ENCODE assay signal across 1 cellular context in the genomic region with DNA sequence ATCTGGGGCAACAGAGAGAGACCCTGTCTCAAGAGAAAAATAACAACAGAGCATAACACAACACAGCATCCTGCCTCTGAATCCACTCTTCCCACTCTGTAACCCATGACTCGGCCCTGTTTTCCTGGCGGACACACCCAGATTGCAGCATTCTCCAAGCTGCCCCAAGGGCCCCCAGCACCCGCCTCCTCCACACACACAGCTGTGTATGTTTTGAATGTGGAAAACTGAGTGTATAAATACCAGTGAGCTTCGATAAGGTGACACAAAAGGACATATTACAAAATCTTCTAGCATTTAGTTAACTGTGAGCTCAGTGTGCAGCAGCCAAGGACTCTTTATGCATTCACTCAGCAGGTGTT.
TF ChIP-seq lines count a peak whose summit lies in the region.

No MANE protein-coding gene starts in this region.

TF ChIP-seq in HepG2, 621 proteins besides CTCF, POLR2A, EP300 and RAD21 (continued from another document and continues in another):
- TF ChIP-seq, protein P1, sequence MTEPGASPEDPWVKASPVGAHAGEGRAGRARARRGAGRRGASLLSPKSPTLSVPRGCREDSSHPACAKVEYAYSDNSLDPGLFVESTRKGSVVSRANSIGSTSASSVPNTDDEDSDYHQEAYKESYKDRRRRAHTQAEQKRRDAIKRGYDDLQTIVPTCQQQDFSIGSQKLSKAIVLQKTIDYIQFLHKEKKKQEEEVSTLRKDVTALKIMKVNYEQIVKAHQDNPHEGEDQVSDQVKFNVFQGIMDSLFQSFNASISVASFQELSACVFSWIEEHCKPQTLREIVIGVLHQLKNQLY (CRISPR knock-in tag; IDR thresholded peaks at IDR 0.05) = no peak
- peak; percentile 48 for TF ChIP-seq PHF5A (CRISPR knock-in tag; IDR thresholded peaks at IDR 0.05; ENCODE audit: low read depth, unreplicated experiment)
- TF ChIP-seq SPEN (CRISPR knock-in tag; IDR thresholded peaks at IDR 0.05; ENCODE audit: low read depth) = no peak
- no peak for TF ChIP-seq NPAS2 (CRISPR knock-in tag; IDR thresholded peaks at IDR 0.05; ENCODE audit: borderline replicate concordance)
- TF ChIP-seq, protein P2, sequence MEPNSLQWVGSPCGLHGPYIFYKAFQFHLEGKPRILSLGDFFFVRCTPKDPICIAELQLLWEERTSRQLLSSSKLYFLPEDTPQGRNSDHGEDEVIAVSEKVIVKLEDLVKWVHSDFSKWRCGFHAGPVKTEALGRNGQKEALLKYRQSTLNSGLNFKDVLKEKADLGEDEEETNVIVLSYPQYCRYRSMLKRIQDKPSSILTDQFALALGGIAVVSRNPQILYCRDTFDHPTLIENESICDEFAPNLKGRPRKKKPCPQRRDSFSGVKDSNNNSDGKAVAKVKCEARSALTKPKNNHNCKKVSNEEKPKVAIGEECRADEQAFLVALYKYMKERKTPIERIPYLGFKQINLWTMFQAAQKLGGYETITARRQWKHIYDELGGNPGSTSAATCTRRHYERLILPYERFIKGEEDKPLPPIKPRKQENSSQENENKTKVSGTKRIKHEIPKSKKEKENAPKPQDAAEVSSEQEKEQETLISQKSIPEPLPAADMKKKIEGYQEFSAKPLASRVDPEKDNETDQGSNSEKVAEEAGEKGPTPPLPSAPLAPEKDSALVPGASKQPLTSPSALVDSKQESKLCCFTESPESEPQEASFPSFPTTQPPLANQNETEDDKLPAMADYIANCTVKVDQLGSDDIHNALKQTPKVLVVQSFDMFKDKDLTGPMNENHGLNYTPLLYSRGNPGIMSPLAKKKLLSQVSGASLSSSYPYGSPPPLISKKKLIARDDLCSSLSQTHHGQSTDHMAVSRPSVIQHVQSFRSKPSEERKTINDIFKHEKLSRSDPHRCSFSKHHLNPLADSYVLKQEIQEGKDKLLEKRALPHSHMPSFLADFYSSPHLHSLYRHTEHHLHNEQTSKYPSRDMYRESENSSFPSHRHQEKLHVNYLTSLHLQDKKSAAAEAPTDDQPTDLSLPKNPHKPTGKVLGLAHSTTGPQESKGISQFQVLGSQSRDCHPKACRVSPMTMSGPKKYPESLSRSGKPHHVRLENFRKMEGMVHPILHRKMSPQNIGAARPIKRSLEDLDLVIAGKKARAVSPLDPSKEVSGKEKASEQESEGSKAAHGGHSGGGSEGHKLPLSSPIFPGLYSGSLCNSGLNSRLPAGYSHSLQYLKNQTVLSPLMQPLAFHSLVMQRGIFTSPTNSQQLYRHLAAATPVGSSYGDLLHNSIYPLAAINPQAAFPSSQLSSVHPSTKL (CRISPR knock-in tag; IDR thresholded peaks at IDR 0.05) = peak; percentile 36; the same call in 1 of the 2 replicates
- no peak for TF ChIP-seq CHD2 (IDR thresholded peaks at IDR 0.05; ENCODE audit: low read depth, low read length)
- TF ChIP-seq, protein P3, sequence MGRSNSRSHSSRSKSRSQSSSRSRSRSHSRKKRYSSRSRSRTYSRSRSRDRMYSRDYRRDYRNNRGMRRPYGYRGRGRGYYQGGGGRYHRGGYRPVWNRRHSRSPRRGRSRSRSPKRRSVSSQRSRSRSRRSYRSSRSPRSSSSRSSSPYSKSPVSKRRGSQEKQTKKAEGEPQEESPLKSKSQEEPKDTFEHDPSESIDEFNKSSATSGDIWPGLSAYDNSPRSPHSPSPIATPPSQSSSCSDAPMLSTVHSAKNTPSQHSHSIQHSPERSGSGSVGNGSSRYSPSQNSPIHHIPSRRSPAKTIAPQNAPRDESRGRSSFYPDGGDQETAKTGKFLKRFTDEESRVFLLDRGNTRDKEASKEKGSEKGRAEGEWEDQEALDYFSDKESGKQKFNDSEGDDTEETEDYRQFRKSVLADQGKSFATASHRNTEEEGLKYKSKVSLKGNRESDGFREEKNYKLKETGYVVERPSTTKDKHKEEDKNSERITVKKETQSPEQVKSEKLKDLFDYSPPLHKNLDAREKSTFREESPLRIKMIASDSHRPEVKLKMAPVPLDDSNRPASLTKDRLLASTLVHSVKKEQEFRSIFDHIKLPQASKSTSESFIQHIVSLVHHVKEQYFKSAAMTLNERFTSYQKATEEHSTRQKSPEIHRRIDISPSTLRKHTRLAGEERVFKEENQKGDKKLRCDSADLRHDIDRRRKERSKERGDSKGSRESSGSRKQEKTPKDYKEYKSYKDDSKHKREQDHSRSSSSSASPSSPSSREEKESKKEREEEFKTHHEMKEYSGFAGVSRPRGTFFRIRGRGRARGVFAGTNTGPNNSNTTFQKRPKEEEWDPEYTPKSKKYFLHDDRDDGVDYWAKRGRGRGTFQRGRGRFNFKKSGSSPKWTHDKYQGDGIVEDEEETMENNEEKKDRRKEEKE (IDR thresholded peaks at IDR 0.05) = no peak
- no peak for TF ChIP-seq CBX5 (CRISPR knock-in tag; IDR thresholded peaks at IDR 0.05; ENCODE audit: borderline replicate concordance)
- peak; percentile 32; the same call in 1 of the 2 replicates for TF ChIP-seq GATAD2A (CRISPR knock-in tag; IDR thresholded peaks at IDR 0.05)
- TF ChIP-seq, protein P4, sequence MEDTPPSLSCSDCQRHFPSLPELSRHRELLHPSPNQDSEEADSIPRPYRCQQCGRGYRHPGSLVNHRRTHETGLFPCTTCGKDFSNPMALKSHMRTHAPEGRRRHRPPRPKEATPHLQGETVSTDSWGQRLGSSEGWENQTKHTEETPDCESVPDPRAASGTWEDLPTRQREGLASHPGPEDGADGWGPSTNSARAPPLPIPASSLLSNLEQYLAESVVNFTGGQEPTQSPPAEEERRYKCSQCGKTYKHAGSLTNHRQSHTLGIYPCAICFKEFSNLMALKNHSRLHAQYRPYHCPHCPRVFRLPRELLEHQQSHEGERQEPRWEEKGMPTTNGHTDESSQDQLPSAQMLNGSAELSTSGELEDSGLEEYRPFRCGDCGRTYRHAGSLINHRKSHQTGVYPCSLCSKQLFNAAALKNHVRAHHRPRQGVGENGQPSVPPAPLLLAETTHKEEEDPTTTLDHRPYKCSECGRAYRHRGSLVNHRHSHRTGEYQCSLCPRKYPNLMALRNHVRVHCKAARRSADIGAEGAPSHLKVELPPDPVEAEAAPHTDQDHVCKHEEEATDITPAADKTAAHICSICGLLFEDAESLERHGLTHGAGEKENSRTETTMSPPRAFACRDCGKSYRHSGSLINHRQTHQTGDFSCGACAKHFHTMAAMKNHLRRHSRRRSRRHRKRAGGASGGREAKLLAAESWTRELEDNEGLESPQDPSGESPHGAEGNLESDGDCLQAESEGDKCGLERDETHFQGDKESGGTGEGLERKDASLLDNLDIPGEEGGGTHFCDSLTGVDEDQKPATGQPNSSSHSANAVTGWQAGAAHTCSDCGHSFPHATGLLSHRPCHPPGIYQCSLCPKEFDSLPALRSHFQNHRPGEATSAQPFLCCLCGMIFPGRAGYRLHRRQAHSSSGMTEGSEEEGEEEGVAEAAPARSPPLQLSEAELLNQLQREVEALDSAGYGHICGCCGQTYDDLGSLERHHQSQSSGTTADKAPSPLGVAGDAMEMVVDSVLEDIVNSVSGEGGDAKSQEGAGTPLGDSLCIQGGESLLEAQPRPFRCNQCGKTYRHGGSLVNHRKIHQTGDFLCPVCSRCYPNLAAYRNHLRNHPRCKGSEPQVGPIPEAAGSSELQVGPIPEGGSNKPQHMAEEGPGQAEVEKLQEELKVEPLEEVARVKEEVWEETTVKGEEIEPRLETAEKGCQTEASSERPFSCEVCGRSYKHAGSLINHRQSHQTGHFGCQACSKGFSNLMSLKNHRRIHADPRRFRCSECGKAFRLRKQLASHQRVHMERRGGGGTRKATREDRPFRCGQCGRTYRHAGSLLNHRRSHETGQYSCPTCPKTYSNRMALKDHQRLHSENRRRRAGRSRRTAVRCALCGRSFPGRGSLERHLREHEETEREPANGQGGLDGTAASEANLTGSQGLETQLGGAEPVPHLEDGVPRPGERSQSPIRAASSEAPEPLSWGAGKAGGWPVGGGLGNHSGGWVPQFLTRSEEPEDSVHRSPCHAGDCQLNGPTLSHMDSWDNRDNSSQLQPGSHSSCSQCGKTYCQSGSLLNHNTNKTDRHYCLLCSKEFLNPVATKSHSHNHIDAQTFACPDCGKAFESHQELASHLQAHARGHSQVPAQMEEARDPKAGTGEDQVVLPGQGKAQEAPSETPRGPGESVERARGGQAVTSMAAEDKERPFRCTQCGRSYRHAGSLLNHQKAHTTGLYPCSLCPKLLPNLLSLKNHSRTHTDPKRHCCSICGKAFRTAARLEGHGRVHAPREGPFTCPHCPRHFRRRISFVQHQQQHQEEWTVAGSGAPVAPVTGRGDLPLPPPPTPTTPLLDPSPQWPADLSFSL (CRISPR knock-in tag; IDR thresholded peaks at IDR 0.05) = peak; percentile 49; the same call in 1 of the 2 replicates
- TF ChIP-seq SMAD1 (CRISPR knock-in tag; IDR thresholded peaks at IDR 0.05; ENCODE audit: borderline replicate concordance, low read depth) = no peak
- TF ChIP-seq ZNF530 (CRISPR knock-in tag; IDR thresholded peaks at IDR 0.05; ENCODE audit: low read depth) = no peak
- TF ChIP-seq MAZ (IDR thresholded peaks at IDR 0.05; ENCODE audit: borderline replicate concordance, low read depth, low read length) = peak; percentile 42; the same call in 1 of the 2 replicates
- TF ChIP-seq MAZ (CRISPR knock-in tag; IDR thresholded peaks at IDR 0.05; ENCODE audit: low read depth) = no peak
- TF ChIP-seq, protein P5, sequence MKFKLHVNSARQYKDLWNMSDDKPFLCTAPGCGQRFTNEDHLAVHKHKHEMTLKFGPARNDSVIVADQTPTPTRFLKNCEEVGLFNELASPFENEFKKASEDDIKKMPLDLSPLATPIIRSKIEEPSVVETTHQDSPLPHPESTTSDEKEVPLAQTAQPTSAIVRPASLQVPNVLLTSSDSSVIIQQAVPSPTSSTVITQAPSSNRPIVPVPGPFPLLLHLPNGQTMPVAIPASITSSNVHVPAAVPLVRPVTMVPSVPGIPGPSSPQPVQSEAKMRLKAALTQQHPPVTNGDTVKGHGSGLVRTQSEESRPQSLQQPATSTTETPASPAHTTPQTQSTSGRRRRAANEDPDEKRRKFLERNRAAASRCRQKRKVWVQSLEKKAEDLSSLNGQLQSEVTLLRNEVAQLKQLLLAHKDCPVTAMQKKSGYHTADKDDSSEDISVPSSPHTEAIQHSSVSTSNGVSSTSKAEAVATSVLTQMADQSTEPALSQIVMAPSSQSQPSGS (CRISPR knock-in tag; IDR thresholded peaks at IDR 0.05) = peak; percentile 37; the same call in 1 of the 2 replicates
- no peak for TF ChIP-seq RELA (CRISPR knock-in tag; IDR thresholded peaks at IDR 0.05)
- no peak for TF ChIP-seq FOXA1 (IDR thresholded peaks at IDR 0.05)
- TF ChIP-seq FOXA1 (CRISPR knock-in tag; IDR thresholded peaks at IDR 0.05) = peak; percentile 28; the same call in 1 of the 2 replicates
- no peak for TF ChIP-seq SOX6 (IDR thresholded peaks at IDR 0.05)
- 0 out of 2 replicates have a peak, but pooled peaks have one; percentile 31 for TF ChIP-seq SOX6 (CRISPR knock-in tag; IDR thresholded peaks at IDR 0.05)
- TF ChIP-seq, protein P6, sequence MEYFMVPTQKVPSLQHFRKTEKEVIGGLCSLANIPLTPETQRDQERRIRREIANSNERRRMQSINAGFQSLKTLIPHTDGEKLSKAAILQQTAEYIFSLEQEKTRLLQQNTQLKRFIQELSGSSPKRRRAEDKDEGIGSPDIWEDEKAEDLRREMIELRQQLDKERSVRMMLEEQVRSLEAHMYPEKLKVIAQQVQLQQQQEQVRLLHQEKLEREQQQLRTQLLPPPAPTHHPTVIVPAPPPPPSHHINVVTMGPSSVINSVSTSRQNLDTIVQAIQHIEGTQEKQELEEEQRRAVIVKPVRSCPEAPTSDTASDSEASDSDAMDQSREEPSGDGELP (IDR thresholded peaks at IDR 0.05; ENCODE audit: borderline replicate concordance, low read depth) = peak; percentile 91
- TF ChIP-seq, protein P7, sequence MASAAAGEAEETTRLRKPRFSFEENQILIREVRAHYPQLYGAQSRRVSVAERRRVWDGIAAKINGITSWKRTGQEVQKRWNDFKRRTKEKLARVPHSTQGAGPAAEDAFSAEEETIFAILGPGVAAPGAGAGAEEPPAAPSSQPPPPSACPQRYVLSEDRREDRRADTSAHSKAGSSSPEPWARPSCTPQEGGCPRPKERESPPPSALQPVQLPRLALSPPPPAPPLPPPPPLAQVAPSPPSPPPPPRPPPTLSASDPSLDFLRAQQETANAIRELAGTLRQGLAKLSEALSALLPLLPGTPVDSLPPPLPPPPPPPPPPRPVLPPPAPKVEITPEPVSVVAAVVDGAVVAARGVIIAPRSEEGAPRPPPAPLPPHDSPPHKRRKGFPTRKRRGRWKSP (CRISPR knock-in tag; IDR thresholded peaks at IDR 0.05) = 0 out of 2 replicates have a peak, but pooled peaks have one; percentile 1
- TF ChIP-seq RARA (CRISPR knock-in tag; IDR thresholded peaks at IDR 0.05) = peak; percentile 33; the same call in 1 of the 2 replicates
